ENCODE assay signal across 12 cellular contexts in the genomic region with DNA sequence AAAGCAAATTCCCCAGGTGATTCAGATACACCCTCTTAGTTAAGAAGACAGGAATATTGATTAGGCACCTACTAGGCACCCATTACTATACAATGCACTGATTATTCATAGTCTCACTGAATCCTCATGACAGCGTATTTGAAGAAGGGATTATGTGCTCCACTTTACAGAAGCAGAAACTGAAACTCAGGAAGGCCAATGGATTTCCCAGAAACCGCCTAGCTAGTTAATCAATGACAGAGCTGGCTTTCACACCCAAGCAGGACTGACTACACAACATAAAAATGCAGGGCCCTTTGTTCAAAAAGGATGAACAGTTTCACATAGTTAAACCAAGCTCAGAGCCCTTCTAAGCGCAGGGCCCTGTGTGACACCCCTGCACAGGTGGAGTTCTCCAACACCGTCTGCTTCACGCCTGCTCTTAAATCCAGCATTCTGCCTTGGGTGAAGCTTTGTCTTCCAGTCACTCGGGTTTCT.
DNase-seq lines count a peak whose midpoint lies in the region; ATAC-seq, FAIRE-seq and TF ChIP-seq lines count a peak whose summit lies in the region.
"Had no signal": no experiment of that assay in that cellular context is flagged by ENCODE, and none has a peak within 500 bp of the region (broad histone marks: within the 10 kb centered on the region; RNA-seq: fewer than 3 reads in every experiment).

No MANE protein-coding gene starts in this region.

- H3K27ac ChIP-seq in foreskin keratinocyte: peak overlapping the region; percentile 84
- H3K27ac ChIP-seq: brain microvascular endothelial cell, C4-2B had no signal

- H3K9me3 Mint-ChIP-seq in progenitor cell of endocrine pancreas (ENCODE audit: low read depth) (peaks cover 3% of the 10 kb centered on the region), mesothelial cell of epicardium (peaks cover 3% of the 10 kb centered on the region)

- peak; percentile 91 for DNase-seq in DMS53 treated with DMSO at 0.1 percent for 48 hours (lab: John Stamatoyannopoulos, UW; ENCODE audit: unreplicated experiment)
- DNase-seq in RCC 7860 (ENCODE audit: low spot score): peak; percentile 93
- peak; percentile 69 to 90 for DNase-seq in foreskin keratinocyte
- DNase-seq in progenitor cell of endocrine pancreas (ENCODE audit: low spot score, unreplicated experiment): no peak
- no peak for DNase-seq in pons (ENCODE audit: low spot score)
- no peak for DNase-seq in mesothelial cell of epicardium (ENCODE audit: low spot score in 2 of 2, unreplicated experiment in 2 of 2)
- DNase-seq in 8988T: no peak
- DNase-seq: brain microvascular endothelial cell, NCI-H2171 treated with DMSO at 0.1 percent for 48 hours had no signal

- H3K27me3 ChIP-seq in foreskin keratinocyte: no peaks in the 10 kb centered on the region
- H3K27me3 ChIP-seq: brain microvascular endothelial cell had no signal

- H3K27me3 Mint-ChIP-seq in progenitor cell of endocrine pancreas: no peaks in the 10 kb centered on the region
- peaks cover 6% of the 10 kb centered on the region for H3K27me3 Mint-ChIP-seq in mesothelial cell of epicardium (ENCODE audit: low read depth)

- peak; percentile 35 for ATAC-seq in foreskin keratinocyte
- no peak for ATAC-seq in GM19351 (IDR thresholded peaks at IDR 0.05; ENCODE audit: unreplicated experiment)

- FAIRE-seq in RCC 7860 (lab: Jason Lieb, UNC): peak; percentile 93

- H3K27ac Mint-ChIP-seq in progenitor cell of endocrine pancreas (peak overlapping the region; percentile 95), mesothelial cell of epicardium (no peak overlapping the region)

- TF ChIP-seq CTCF in foreskin keratinocyte (conservative IDR thresholded peaks at IDR 0.05) (no peak), progenitor cell of endocrine pancreas (IDR thresholded peaks at IDR 0.05; ENCODE audit: unreplicated experiment) (no peak), mesothelial cell of epicardium (IDR thresholded peaks at IDR 0.05; ENCODE audit: unreplicated experiment) (no peak)

- H3K36me3 Mint-ChIP-seq in progenitor cell of endocrine pancreas (ENCODE audit: insufficient read depth) (peaks cover 5% of the 10 kb centered on the region), mesothelial cell of epicardium (peaks cover 4% of the 10 kb centered on the region)

- H3K4me1 Mint-ChIP-seq in progenitor cell of endocrine pancreas (ENCODE audit: low read depth): peaks cover 17% of the 10 kb centered on the region
- peaks cover 2% of the 10 kb centered on the region for H3K4me1 Mint-ChIP-seq in mesothelial cell of epicardium
- H3K4me1 Mint-ChIP-seq: neural crest cell had no signal

- H3K4me1 ChIP-seq in foreskin keratinocyte: peaks cover 39% of the 10 kb centered on the region

- H3K4me3 Mint-ChIP-seq in progenitor cell of endocrine pancreas (ENCODE audit: low read depth): peak overlapping the region; percentile 4
- H3K4me3 Mint-ChIP-seq in mesothelial cell of epicardium: no peak overlapping the region
- H3K4me3 Mint-ChIP-seq: neural crest cell had no signal

Comparison
In these comparisons a context has a peak if more than half of its experiments do, and no peak if none do; other contexts are left out.
1. DNase-seq: peak in DMS53 treated with DMSO at 0.1 percent for 48 hours (single experiment), RCC 7860 (single experiment) and foreskin keratinocyte (2 of 2); none in progenitor cell of endocrine pancreas (single experiment), pons (single experiment), mesothelial cell of epicardium (0 of 2) and 8988T (single experiment).